ENCODE assay signal across 11 cellular contexts in genomic region chr7:307970-308369, GRCh38. TPM values are rescaled to one million over a fixed set of nuclear protein-coding genes. Genes with fewer than 3 reads are reported as not detected.
"Had no signal": no experiment of that assay in that cellular context is flagged by ENCODE, and none has a peak within 500 bp of the region (broad histone marks: within the 10 kb centered on the region; RNA-seq: fewer than 3 reads in every experiment).

No MANE protein-coding gene starts in this region.

- H3K4me1 ChIP-seq: HAP-1 had no signal

- FAIRE-seq: HTR-8/SVneo had no signal

- DNase-seq: GM23248, GOT3, H7, HFFc6, Kasumi-1, KG1 had no signal

- H3K27ac ChIP-seq: GM23248 had no signal

- H3K4me3 ChIP-seq: GM23248, HAP-1 had no signal

- H2AFZ ChIP-seq: GM23248 had no signal

- H3K9ac ChIP-seq: GM23248 had no signal

- H3K36me3 ChIP-seq: HAP-1 had no signal

RNA-seq across cellular contexts. Expression of gene FOXL3, which starts 18.0 kb away (rescaled TPM):
- total RNA-seq: GM23248, H4, H7, HFFc6, HT-29 had no signal
- polyA plus RNA-seq: GM23248, IgD-negative memory B cell had no signal
